Comparison of ENCODE assay signal across 29 cellular contexts in genomic region chr19:54392078-54392477, GRCh38. TPM values are rescaled to one million over a fixed set of nuclear protein-coding genes. Genes with fewer than 3 reads are reported as not detected.
"Had no signal": no experiment of that assay in that cellular context is flagged by ENCODE, and none has a peak within 500 bp of the region (broad histone marks: within the 10 kb centered on the region; RNA-seq: fewer than 3 reads in every experiment).

No MANE protein-coding gene starts in this region.

- H3K9me3 ChIP-seq: ascending aorta, gastrocnemius medialis, neutrophil, right lobe of liver, tibial nerve had no signal

- H2AFZ ChIP-seq: hepatocyte had no signal

- H3K4me3 Mint-ChIP-seq: activated CD4-positive, alpha-beta T cell treated with anti-CD3 and anti-CD28 coated beads, Interleukin-2, amount 10 ng/mL, durations not matched to agents 24 days and 14 days; activated CD8-positive, alpha-beta T cell treated with anti-CD3 and anti-CD28 coated beads for 36 hours; activated naive CD8-positive, alpha-beta T cell treated with anti-CD3 and anti-CD28 coated beads, Interleukin-2, amount 10 ng/mL, durations not matched to agents 7 days and 5 days; activated T-cell treated with anti-CD3 and anti-CD28 coated beads, Interleukin-2, amount 50 U/mL, for 4 hours; effector memory CD8-positive, alpha-beta T cell; naive B cell; nephron progenitor cell had no signal

- H3K79me2 ChIP-seq: hepatocyte had no signal

- H3K4me1 ChIP-seq: ascending aorta, gastrocnemius medialis, right lobe of liver had no signal

- H3K36me3 Mint-ChIP-seq: activated naive CD8-positive, alpha-beta T cell treated with anti-CD3 and anti-CD28 coated beads, Interleukin-2, amount 10 ng/mL, durations not matched to agents 7 days and 5 days; naive B cell had no signal

- DNase-seq: activated CD4-positive, CD25-positive, alpha-beta regulatory T cell treated with anti-CD3 and anti-CD28 coated beads, Interleukin-2, amount 50 U/mL, for 72 hours; activated CD8-positive, alpha-beta T cell treated with anti-CD3 and anti-CD28 coated beads for 36 hours; activated naive CD4-positive, alpha-beta T cell; activated naive CD8-positive, alpha-beta T cell treated with anti-CD3 and anti-CD28 coated beads, Interleukin-2, amount 10 ng/mL, durations not matched to agents 7 days and 5 days; activated T-cell treated with anti-CD3 and anti-CD28 coated beads, Interleukin-2, amount 50 U/mL, for 4 hours; cortex of kidney; effector memory CD8-positive, alpha-beta T cell; erythroblast; gastrocnemius medialis; glutamatergic neuron; islet precursor cell; mammary epithelial cell; naive B cell; nephron progenitor cell; right lobe of liver; stimulated activated CD4-positive, alpha-beta T cell treated with anti-CD3 and anti-CD28 coated beads, Interleukin-2, amount 100 ng/mL, for 48 hours; stimulated activated naive CD4-positive, alpha-beta T cell treated with Interleukin-2 at 50 U/mL for 16 hours; T1000 had no signal

- H3K27ac ChIP-seq: ascending aorta, brain microvascular endothelial cell, gastrocnemius medialis, hepatocyte, neutrophil, right lobe of liver, tibial nerve had no signal

- ATAC-seq: activated CD8-positive, alpha-beta T cell treated with anti-CD3 and anti-CD28 coated beads for 36 hours; activated T-cell treated with anti-CD3 and anti-CD28 coated beads, Interleukin-2, amount 50 U/mL, for 4 hours; effector memory CD8-positive, alpha-beta T cell; gastrocnemius medialis; right lobe of liver had no signal

- H3K36me3 ChIP-seq: ascending aorta, brain microvascular endothelial cell, gastrocnemius medialis, neutrophil, right lobe of liver, tibial nerve had no signal

- H3K9me3 Mint-ChIP-seq: activated CD4-positive, alpha-beta T cell treated with anti-CD3 and anti-CD28 coated beads, Interleukin-2, amount 10 ng/mL, durations not matched to agents 24 days and 14 days; activated CD8-positive, alpha-beta T cell treated with anti-CD3 and anti-CD28 coated beads for 36 hours; activated naive CD8-positive, alpha-beta T cell treated with anti-CD3 and anti-CD28 coated beads, Interleukin-2, amount 10 ng/mL, durations not matched to agents 7 days and 5 days; activated T-cell treated with anti-CD3 and anti-CD28 coated beads, Interleukin-2, amount 50 U/mL, for 4 hours; effector memory CD8-positive, alpha-beta T cell; naive B cell had no signal

- H3K27me3 ChIP-seq: ascending aorta, brain microvascular endothelial cell had no signal

- H3K4me3 ChIP-seq: ascending aorta, gastrocnemius medialis, hepatocyte, right lobe of liver, tibial nerve had no signal

- H3K4me2 ChIP-seq: hepatocyte had no signal

- H3K27ac Mint-ChIP-seq: activated CD4-positive, alpha-beta T cell treated with anti-CD3 and anti-CD28 coated beads, Interleukin-2, amount 10 ng/mL, durations not matched to agents 24 days and 14 days; activated CD8-positive, alpha-beta T cell treated with anti-CD3 and anti-CD28 coated beads for 36 hours; activated naive CD8-positive, alpha-beta T cell treated with anti-CD3 and anti-CD28 coated beads, Interleukin-2, amount 10 ng/mL, durations not matched to agents 7 days and 5 days; effector memory CD8-positive, alpha-beta T cell; nephron progenitor cell; progenitor cell of endocrine pancreas had no signal

RNA-seq across cellular contexts. Expression of gene TTYH1, which starts 23.2 kb away (rescaled TPM):
- total RNA-seq: chondrocyte, osteocyte, renal cortical epithelial cell had no signal
- polyA plus RNA-seq: mammary epithelial cell had no signal

RNA-seq across cellular contexts. Expression of gene LAIR1, which starts 27.3 kb away (rescaled TPM):
- total RNA-seq: chondrocyte, mammary epithelial cell, osteocyte, progenitor cell of endocrine pancreas, renal cortical epithelial cell had no signal
- polyA plus RNA-seq: mammary epithelial cell had no signal

RNA-seq across cellular contexts. Expression of gene LILRA4, which starts 53.1 kb away (rescaled TPM):
- total RNA-seq: activated CD4-positive, alpha-beta T cell treated with anti-CD3 and anti-CD28 coated beads, Interleukin-2, amount 10 ng/mL, durations not matched to agents 24 days and 14 days; activated CD8-positive, alpha-beta T cell treated with anti-CD3 and anti-CD28 coated beads for 36 hours; activated naive CD8-positive, alpha-beta T cell treated with anti-CD3 and anti-CD28 coated beads, Interleukin-2, amount 10 ng/mL, durations not matched to agents 7 days and 5 days; activated T-cell treated with anti-CD3 and anti-CD28 coated beads, Interleukin-2, amount 50 U/mL, for 4 hours; ascending aorta; chondrocyte; gastrocnemius medialis; hepatocyte; mammary epithelial cell; osteocyte; progenitor cell of endocrine pancreas; renal cortical epithelial cell; temporal lobe; tibial nerve had no signal
- polyA plus RNA-seq: hepatocyte, mammary epithelial cell had no signal
